3 cellular contexts compared by ENCODE assay signal in the genomic region with DNA sequence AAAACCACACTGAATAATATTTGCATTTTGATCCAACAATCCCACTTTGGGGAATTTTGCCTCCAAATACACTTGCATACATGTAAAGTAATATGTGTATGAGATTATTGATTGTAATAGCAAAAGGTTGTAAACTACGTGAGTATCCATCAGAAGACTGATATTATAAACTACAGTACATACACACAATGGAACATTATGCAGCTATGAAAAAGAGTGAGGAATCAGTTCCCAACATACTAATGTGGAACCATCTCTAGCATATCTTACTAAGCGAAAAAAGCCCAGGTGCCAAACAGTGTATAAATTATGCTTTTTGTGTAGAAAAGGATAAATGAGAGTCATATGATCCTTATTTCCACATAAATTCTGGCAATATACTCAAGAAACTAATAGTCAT.
TF ChIP-seq lines count a peak whose summit lies in the region.

No MANE protein-coding gene starts in this region.

TF ChIP-seq in A549, 52 proteins besides CTCF, POLR2A, EP300 and RAD21:
- TF ChIP-seq, protein P1, sequence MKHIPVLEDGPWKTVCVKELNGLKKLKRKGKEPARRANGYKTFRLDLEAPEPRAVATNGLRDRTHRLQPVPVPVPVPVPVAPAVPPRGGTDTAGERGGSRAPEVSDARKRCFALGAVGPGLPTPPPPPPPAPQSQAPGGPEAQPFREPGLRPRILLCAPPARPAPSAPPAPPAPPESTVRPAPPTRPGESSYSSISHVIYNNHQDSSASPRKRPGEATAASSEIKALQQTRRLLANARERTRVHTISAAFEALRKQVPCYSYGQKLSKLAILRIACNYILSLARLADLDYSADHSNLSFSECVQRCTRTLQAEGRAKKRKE (CRISPR knock-in tag; IDR thresholded peaks at IDR 0.05; ENCODE audit: low read depth), result no peak
- TF ChIP-seq GATA3 (IDR thresholded peaks at IDR 0.05; ENCODE audit: borderline replicate concordance) (no peak), CHD4 (IDR thresholded peaks at IDR 0.05; ENCODE audit: borderline replicate concordance) (no peak), EHMT2 (IDR thresholded peaks at IDR 0.05; ENCODE audit: low read depth) (no peak), RFX5 (IDR thresholded peaks at IDR 0.05) (no peak), HDAC2 (IDR thresholded peaks at IDR 0.05) (no peak), TFCP2L1 (CRISPR knock-in tag; IDR thresholded peaks at IDR 0.05) (no peak), CHD2 (IDR thresholded peaks at IDR 0.05; ENCODE audit: low read length, partially characterized antibody) (no peak), JUNB (IDR thresholded peaks at IDR 0.05) (no peak), FOSB (CRISPR knock-in tag; IDR thresholded peaks at IDR 0.05) (no peak), RNF2 (IDR thresholded peaks at IDR 0.05; ENCODE audit: borderline replicate concordance, low read depth) (no peak), HOXA7 (CRISPR knock-in tag; IDR thresholded peaks at IDR 0.05) (no peak), CBX8 (IDR thresholded peaks at IDR 0.05) (no peak), ZNF302 (CRISPR knock-in tag; IDR thresholded peaks at IDR 0.05) (no peak), KDM5A (IDR thresholded peaks at IDR 0.05) (no peak), NPAS2 (CRISPR knock-in tag; IDR thresholded peaks at IDR 0.05; ENCODE audit: borderline replicate concordance) (no peak)
- TF ChIP-seq, protein P2, sequence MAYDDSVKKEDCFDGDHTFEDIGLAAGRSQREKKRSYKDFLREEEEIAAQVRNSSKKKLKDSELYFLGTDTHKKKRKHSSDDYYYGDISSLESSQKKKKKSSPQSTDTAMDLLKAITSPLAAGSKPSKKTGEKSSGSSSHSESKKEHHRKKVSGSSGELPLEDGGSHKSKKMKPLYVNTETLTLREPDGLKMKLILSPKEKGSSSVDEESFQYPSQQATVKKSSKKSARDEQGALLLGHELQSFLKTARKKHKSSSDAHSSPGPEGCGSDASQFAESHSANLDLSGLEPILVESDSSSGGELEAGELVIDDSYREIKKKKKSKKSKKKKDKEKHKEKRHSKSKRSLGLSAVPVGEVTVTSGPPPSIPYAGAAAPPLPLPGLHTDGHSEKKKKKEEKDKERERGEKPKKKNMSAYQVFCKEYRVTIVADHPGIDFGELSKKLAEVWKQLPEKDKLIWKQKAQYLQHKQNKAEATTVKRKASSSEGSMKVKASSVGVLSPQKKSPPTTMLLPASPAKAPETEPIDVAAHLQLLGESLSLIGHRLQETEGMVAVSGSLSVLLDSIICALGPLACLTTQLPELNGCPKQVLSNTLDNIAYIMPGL (CRISPR knock-in tag; IDR thresholded peaks at IDR 0.05; ENCODE audit: borderline replicate concordance), result no peak
- TF ChIP-seq, protein P3, sequence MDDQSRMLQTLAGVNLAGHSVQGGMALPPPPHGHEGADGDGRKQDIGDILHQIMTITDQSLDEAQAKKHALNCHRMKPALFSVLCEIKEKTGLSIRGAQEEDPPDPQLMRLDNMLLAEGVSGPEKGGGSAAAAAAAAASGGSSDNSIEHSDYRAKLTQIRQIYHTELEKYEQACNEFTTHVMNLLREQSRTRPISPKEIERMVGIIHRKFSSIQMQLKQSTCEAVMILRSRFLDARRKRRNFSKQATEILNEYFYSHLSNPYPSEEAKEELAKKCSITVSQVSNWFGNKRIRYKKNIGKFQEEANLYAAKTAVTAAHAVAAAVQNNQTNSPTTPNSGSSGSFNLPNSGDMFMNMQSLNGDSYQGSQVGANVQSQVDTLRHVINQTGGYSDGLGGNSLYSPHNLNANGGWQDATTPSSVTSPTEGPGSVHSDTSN (IDR thresholded peaks at IDR 0.05), result no peak

TF ChIP-seq in IMR-90, 13 proteins besides CTCF, POLR2A, EP300 and RAD21:
- TF ChIP-seq NFE2L2 (IDR thresholded peaks at IDR 0.05; ENCODE audit: low read depth, low read length) (no peak), SMC3 (IDR thresholded peaks at IDR 0.05; ENCODE audit: low read depth, low read length) (no peak), FOS (IDR thresholded peaks at IDR 0.05; ENCODE audit: low read depth, low read length) (no peak), RFX5 (IDR thresholded peaks at IDR 0.05; ENCODE audit: low read depth, low read length) (no peak), RCOR1 (IDR thresholded peaks at IDR 0.05; ENCODE audit: insufficient replicate concordance, low read length) (no peak), CEBPB (IDR thresholded peaks at IDR 0.05; ENCODE audit: low read depth, low read length) (no peak), MAZ (IDR thresholded peaks at IDR 0.05; ENCODE audit: borderline replicate concordance, low read depth, low read length) (no peak), MAFK (IDR thresholded peaks at IDR 0.05; ENCODE audit: low read depth, low read length) (no peak), CHD1 (IDR thresholded peaks at IDR 0.05; ENCODE audit: low read depth, low read length) (no peak), BHLHE40 (IDR thresholded peaks at IDR 0.05; ENCODE audit: low read depth, low read length) (no peak)
- TF ChIP-seq, protein P4, sequence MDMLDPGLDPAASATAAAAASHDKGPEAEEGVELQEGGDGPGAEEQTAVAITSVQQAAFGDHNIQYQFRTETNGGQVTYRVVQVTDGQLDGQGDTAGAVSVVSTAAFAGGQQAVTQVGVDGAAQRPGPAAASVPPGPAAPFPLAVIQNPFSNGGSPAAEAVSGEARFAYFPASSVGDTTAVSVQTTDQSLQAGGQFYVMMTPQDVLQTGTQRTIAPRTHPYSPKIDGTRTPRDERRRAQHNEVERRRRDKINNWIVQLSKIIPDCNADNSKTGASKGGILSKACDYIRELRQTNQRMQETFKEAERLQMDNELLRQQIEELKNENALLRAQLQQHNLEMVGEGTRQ (IDR thresholded peaks at IDR 0.05; ENCODE audit: low read depth, low read length), result no peak
- TF ChIP-seq, protein P5, sequence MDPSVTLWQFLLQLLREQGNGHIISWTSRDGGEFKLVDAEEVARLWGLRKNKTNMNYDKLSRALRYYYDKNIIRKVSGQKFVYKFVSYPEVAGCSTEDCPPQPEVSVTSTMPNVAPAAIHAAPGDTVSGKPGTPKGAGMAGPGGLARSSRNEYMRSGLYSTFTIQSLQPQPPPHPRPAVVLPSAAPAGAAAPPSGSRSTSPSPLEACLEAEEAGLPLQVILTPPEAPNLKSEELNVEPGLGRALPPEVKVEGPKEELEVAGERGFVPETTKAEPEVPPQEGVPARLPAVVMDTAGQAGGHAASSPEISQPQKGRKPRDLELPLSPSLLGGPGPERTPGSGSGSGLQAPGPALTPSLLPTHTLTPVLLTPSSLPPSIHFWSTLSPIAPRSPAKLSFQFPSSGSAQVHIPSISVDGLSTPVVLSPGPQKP (IDR thresholded peaks at IDR 0.05; ENCODE audit: borderline replicate concordance, low read depth, low read length), result no peak

TF ChIP-seq in GM12878, 131 proteins besides CTCF, POLR2A, EP300 and RAD21:
- TF ChIP-seq BRCA1 (IDR thresholded peaks at IDR 0.05; ENCODE audit: low read depth, low read length) (no peak), NBN (IDR thresholded peaks at IDR 0.05) (no peak), RBBP5 (conservative IDR thresholded peaks at IDR 0.05) (no peak), CBX5 (IDR thresholded peaks at IDR 0.05; ENCODE audit: low read depth) (no peak)
TF ChIP-seq in GM12878: peak in this region for 0.
